Comparison of ENCODE assay signal across 12 cellular contexts in genomic region chr3:117600666-117601065, GRCh38.
"Had no signal": no experiment of that assay in that cellular context is flagged by ENCODE, and none has a peak within 500 bp of the region (broad histone marks: within the 10 kb centered on the region; RNA-seq: fewer than 3 reads in every experiment).

No MANE protein-coding gene starts in this region.

- H3K4me1 ChIP-seq: left lung, upper lobe of right lung had no signal

- H3K36me3 ChIP-seq: left lung, sigmoid colon, upper lobe of right lung had no signal

- H3K27me3 ChIP-seq: left lung, sigmoid colon, upper lobe of right lung had no signal

- H3K4me3 ChIP-seq: left lung, sigmoid colon, upper lobe of right lung had no signal

- DNase-seq: activated CD4-positive, alpha-beta memory T cell treated with anti-CD3 and anti-CD28 coated beads for 36 hours; activated CD4-positive, alpha-beta T cell treated with anti-CD3 and anti-CD28 coated beads for 1 hour; activated CD8-positive, alpha-beta memory T cell treated with anti-CD3 and anti-CD28 coated beads, Interleukin-2, amount 10 ng/mL, durations not matched to agents 7 days and 5 days; head of caudate nucleus; nucleus accumbens; posterior cingulate gyrus; sigmoid colon; stimulated activated naive CD4-positive, alpha-beta T cell; T1000 had no signal

- FAIRE-seq: frontal cortex had no signal

- H3K9me3 ChIP-seq: left lung, sigmoid colon, upper lobe of right lung had no signal

- H3K27ac ChIP-seq: left lung, sigmoid colon, upper lobe of right lung had no signal

- ATAC-seq: activated CD8-positive, alpha-beta memory T cell treated with anti-CD3 and anti-CD28 coated beads, Interleukin-2, amount 10 ng/mL, durations not matched to agents 7 days and 5 days had no signal
